20 cellular contexts compared by ENCODE assay signal in the genomic region with DNA sequence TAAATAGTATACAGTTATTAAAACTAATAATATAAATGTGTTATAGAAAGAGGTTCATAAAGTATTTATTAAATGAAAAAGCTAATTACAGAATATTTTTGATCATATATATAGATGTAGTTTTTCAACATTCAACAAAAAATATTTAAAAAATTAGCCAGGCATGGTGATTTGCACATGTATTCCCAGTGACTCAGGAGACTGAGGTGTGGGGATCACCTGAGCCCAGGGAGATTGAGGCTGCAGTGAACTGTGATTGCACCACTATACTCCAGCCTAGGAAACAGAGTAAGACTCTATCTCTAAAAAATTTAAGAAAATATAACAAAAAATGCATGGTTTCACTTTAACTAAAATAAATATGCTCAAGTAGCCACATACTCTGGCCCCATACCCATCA.
A peak's percentile ranks its signal among the peaks of the same experiment; 100 is the strongest.
DNase-seq lines count a peak whose midpoint lies in the region; ATAC-seq, FAIRE-seq and TF ChIP-seq lines count a peak whose summit lies in the region.
"Had no signal": no experiment of that assay in that cellular context is flagged by ENCODE, and none has a peak within 500 bp of the region (broad histone marks: within the 10 kb centered on the region; RNA-seq: fewer than 3 reads in every experiment).

No MANE protein-coding gene starts in this region.

- peak; percentile 48 for DNase-seq in bronchial epithelial cell (ENCODE audit: low read depth)
- DNase-seq in fibroblast of lung (ENCODE audit: low read depth in 2 of 2): no peak
- DNase-seq in mesothelial cell of epicardium (ENCODE audit: low spot score in 2 of 2, unreplicated experiment in 2 of 2): no peak
- no peak for DNase-seq in NCI-H1417 treated with DMSO at 0.1 percent for 48 hours (lab: John Stamatoyannopoulos, UW)
- no peak for DNase-seq in DMS114 treated with DMSO at 0.1 percent for 48 hours (lab: John Stamatoyannopoulos, UW; ENCODE audit: unreplicated experiment)
- DNase-seq in H4 (ENCODE audit: low spot score): no peak
- DNase-seq: ACHN; BE2C; C1 segment of cervical spinal cord; CD4-positive, CD25-positive, alpha-beta regulatory T cell; CD8-positive, alpha-beta memory T cell; COR-L47; DMS 273 treated with DMSO at 0.1 percent for 48 hours; GDM1 had no signal

- no peaks in the 10 kb centered on the region for H3K79me2 ChIP-seq in fibroblast of lung (ENCODE audit: control insufficient read depth, insufficient read depth, low read length)

- no peaks in the 10 kb centered on the region for H3K27me3 ChIP-seq in bronchial epithelial cell (ENCODE audit: control insufficient read depth, insufficient read depth, low read length)
- no peaks in the 10 kb centered on the region for H3K27me3 ChIP-seq in fibroblast of lung (ENCODE audit: control insufficient read depth, insufficient read depth, low read length)
- H3K27me3 ChIP-seq: BE2C had no signal

- no peak overlapping the region for H3K4me3 ChIP-seq in bronchial epithelial cell (ENCODE audit: low read depth, low read length)
- H3K4me3 ChIP-seq in fibroblast of lung (replicated peaks in 1 of 4; ENCODE audit: control extremely low read depth in 1 of 4, insufficient read depth in 1 of 4, low read depth in 3 of 4, low read length in 4 of 4): no peak overlapping the region
- H3K4me3 ChIP-seq: HAP-1 had no signal

- H3K36me3 ChIP-seq in bronchial epithelial cell (ENCODE audit: control insufficient read depth, insufficient read depth, low read length) (no peaks in the 10 kb centered on the region), fibroblast of lung (ENCODE audit: control insufficient read depth, insufficient read depth, low read length) (no peaks in the 10 kb centered on the region)
- H3K36me3 ChIP-seq: BE2C, HAP-1 had no signal

- no peaks in the 10 kb centered on the region for H3K36me3 Mint-ChIP-seq in mesothelial cell of epicardium
- H3K36me3 Mint-ChIP-seq: CD4-positive, CD25-positive, alpha-beta regulatory T cell; CD8-positive, alpha-beta memory T cell had no signal

- no peaks in the 10 kb centered on the region for H3K4me1 ChIP-seq in fibroblast of lung (ENCODE audit: control insufficient read depth, extremely low read depth, insufficient read depth, low read length)
- H3K4me1 ChIP-seq: BE2C, HAP-1 had no signal

- no peak overlapping the region for H3K9ac ChIP-seq in fibroblast of lung (ENCODE audit: insufficient read depth, low read length)

- peak overlapping the region; percentile 35 for H2AFZ ChIP-seq in fibroblast of lung (ENCODE audit: low read length)

- H3K27ac Mint-ChIP-seq in mesothelial cell of epicardium: peak overlapping the region; percentile 87
- H3K27ac Mint-ChIP-seq: CD4-positive, CD25-positive, alpha-beta regulatory T cell; CD8-positive, alpha-beta memory T cell had no signal

- no peaks in the 10 kb centered on the region for H3K9me3 ChIP-seq in fibroblast of lung (ENCODE audit: control insufficient read depth, insufficient read depth, low read depth, low read length)
- H3K9me3 ChIP-seq: BE2C, HAP-1 had no signal

- no peak overlapping the region for H3K27ac ChIP-seq in fibroblast of lung (ENCODE audit: insufficient read depth, low read length)

- H4K20me1 ChIP-seq in fibroblast of lung (ENCODE audit: control insufficient read depth, extremely low read depth, insufficient read depth, low read length): no peaks in the 10 kb centered on the region

- no peak for FAIRE-seq in bronchial epithelial cell (lab: Jason Lieb, UNC)
- FAIRE-seq: A204.1, GM12892, GM18507, H1 had no signal

- no peaks in the 10 kb centered on the region for H3K27me3 Mint-ChIP-seq in mesothelial cell of epicardium (ENCODE audit: low read depth)
- H3K27me3 Mint-ChIP-seq: CD4-positive, CD25-positive, alpha-beta regulatory T cell; CD8-positive, alpha-beta memory T cell had no signal

- TF ChIP-seq CTCF in bronchial epithelial cell (IDR thresholded peaks at IDR 0.05; ENCODE audit: insufficient read depth, low read length, severe bottlenecking) (no peak), fibroblast of lung (conservative IDR thresholded peaks at IDR 0.05 in 1 of 2, IDR thresholded peaks at IDR 0.05 in 1 of 2; ENCODE audit: low read depth in 1 of 2, low read length in 2 of 2) (no peak), mesothelial cell of epicardium (IDR thresholded peaks at IDR 0.05; ENCODE audit: unreplicated experiment) (no peak)

- no peak overlapping the region for H3K4me3 Mint-ChIP-seq in mesothelial cell of epicardium
- H3K4me3 Mint-ChIP-seq: CD4-positive, CD25-positive, alpha-beta regulatory T cell; CD8-positive, alpha-beta memory T cell had no signal

- H3K9me3 Mint-ChIP-seq in mesothelial cell of epicardium: peaks cover 4% of the 10 kb centered on the region

- no peak for ATAC-seq in GM18861 (IDR thresholded peaks at IDR 0.05; ENCODE audit: unreplicated experiment)

- peaks cover 19% of the 10 kb centered on the region for H3K4me1 Mint-ChIP-seq in mesothelial cell of epicardium
- H3K4me1 Mint-ChIP-seq: CD4-positive, CD25-positive, alpha-beta regulatory T cell; CD8-positive, alpha-beta memory T cell had no signal

- H3K4me2 ChIP-seq in fibroblast of lung (ENCODE audit: extremely low read depth, insufficient read depth, low read length): no peak overlapping the region
